In genomic region chr10:11171452-11171851, GRCh38 we compare ENCODE assay signal across 14 cellular contexts.
DNase-seq lines count a peak whose midpoint lies in the region; ATAC-seq, FAIRE-seq and TF ChIP-seq lines count a peak whose summit lies in the region.
"Had no signal": no experiment of that assay in that cellular context is flagged by ENCODE, and none has a peak within 500 bp of the region (broad histone marks: within the 10 kb centered on the region; RNA-seq: fewer than 3 reads in every experiment).

No MANE protein-coding gene starts in this region.

- peak; percentile 1 for ATAC-seq in GM18907 (IDR thresholded peaks at IDR 0.05; ENCODE audit: unreplicated experiment)
- ATAC-seq: HCT116 had no signal

- peaks cover 88% of the 10 kb centered on the region for H3K4me1 ChIP-seq in BLaER1
- H3K4me1 ChIP-seq: BE2C had no signal

- no peaks in the 10 kb centered on the region for H3K27me3 ChIP-seq in BLaER1
- no peaks in the 10 kb centered on the region for H3K27me3 ChIP-seq in layer of hippocampus (ENCODE audit: control insufficient read depth, insufficient read depth, low read length)

- H3K27ac ChIP-seq in BLaER1: peak overlapping the region; percentile 93
- H3K27ac ChIP-seq in KOPT-K1 (ENCODE audit: low read depth, low read length, poor library complexity, severe bottlenecking): peak overlapping the region; percentile 98
- H3K27ac ChIP-seq in layer of hippocampus (ENCODE audit: low read depth, low read length): peak overlapping the region; percentile 75

- peak overlapping the region; percentile 89 for H3K4me2 ChIP-seq in BLaER1

- peaks cover 45% of the 10 kb centered on the region for H4K20me1 ChIP-seq in BLaER1

- FAIRE-seq in GM12892 (lab: Jason Lieb, UNC): no peak
- FAIRE-seq: HTR-8/SVneo, islet of Langerhans had no signal

- no peak for DNase-seq in midbrain (lab: John Stamatoyannopoulos, UW)
- DNase-seq in ureter (ENCODE audit: low spot score): no peak
- DNase-seq in Ammon's horn (ENCODE audit: low spot score): no peak
- no peak for DNase-seq in GM12892 (ENCODE audit: insufficient read length)
- DNase-seq: aorta, BE2C, erythroblast had no signal

- H3K9ac ChIP-seq in BLaER1: peak overlapping the region; percentile 93

- H3K9me3 ChIP-seq in BLaER1: no peaks in the 10 kb centered on the region
- H3K9me3 ChIP-seq in KOPT-K1 (ENCODE audit: insufficient read depth, low read length, poor library complexity, severe bottlenecking): no peaks in the 10 kb centered on the region
- H3K9me3 ChIP-seq: BE2C had no signal

- peak overlapping the region; percentile 93 for H3K4me3 ChIP-seq in BLaER1

- no peak for TF ChIP-seq POLR2A in GM12892 (IDR thresholded peaks at IDR 0.05; ENCODE audit: low read depth, low read length)

- H3K36me3 ChIP-seq in BLaER1 (peaks cover 65% of the 10 kb centered on the region), KOPT-K1 (ENCODE audit: insufficient read depth, low read length) (peaks cover 81% of the 10 kb centered on the region)
- H3K36me3 ChIP-seq: BE2C had no signal
